In genomic region chr11:65496304-65497140, GRCh38 we compare ENCODE assay signal across 1 cellular context.
TF ChIP-seq lines count a peak whose summit lies in the region.

No MANE protein-coding gene starts in this region.

TF ChIP-seq in GM23338, 12 proteins besides CTCF, POLR2A, EP300 and RAD21:
- TF ChIP-seq REST (IDR thresholded peaks at IDR 0.05; ENCODE audit: unreplicated experiment) (no peak), STAT1 (IDR thresholded peaks at IDR 0.05; ENCODE audit: unreplicated experiment) (no peak), EZH2phosphoT487 (IDR thresholded peaks at IDR 0.05; ENCODE audit: unreplicated experiment) (no peak), POLR2AphosphoS5 (IDR thresholded peaks at IDR 0.05; ENCODE audit: low read depth) (no peak), JUNB (IDR thresholded peaks at IDR 0.05; ENCODE audit: unreplicated experiment) (no peak), EZH2 (IDR thresholded peaks at IDR 0.05; ENCODE audit: low read depth, unreplicated experiment) (no peak), NANOG (IDR thresholded peaks at IDR 0.05; ENCODE audit: borderline replicate concordance) (no peak), ZNF462 (CRISPR knock-in tag; IDR thresholded peaks at IDR 0.05) (no peak), ZNF331 (CRISPR knock-in tag; IDR thresholded peaks at IDR 0.05; ENCODE audit: low read depth) (no peak), ZNF114 (CRISPR knock-in tag; IDR thresholded peaks at IDR 0.05) (no peak), ETS1 (IDR thresholded peaks at IDR 0.05) (no peak)
